ENCODE assay signal across 15 cellular contexts in the genomic region with DNA sequence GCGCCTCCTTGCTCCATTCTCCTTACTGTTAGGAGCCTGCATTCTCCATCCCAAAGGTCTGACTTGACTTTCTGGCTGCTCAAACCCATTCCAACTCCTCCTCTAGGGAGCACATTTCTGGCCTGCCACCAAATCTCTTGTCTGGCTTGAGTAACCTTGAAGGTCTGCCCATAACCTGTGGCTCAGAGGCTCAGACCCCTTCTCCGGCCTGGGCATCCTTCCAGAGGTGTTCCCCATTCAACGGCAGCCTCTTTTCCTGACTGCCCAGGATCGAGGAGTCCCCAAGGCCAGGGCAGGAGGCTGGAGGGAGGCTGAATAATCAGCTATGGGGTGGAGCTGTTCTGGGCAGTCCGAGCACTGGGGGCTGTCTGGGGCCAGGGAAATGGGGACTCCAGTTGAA. TPM values are rescaled to one million over a fixed set of nuclear protein-coding genes. Genes with fewer than 3 reads are reported as not detected.
A peak's percentile ranks its signal among the peaks of the same experiment; 100 is the strongest.
DNase-seq lines count a peak whose midpoint lies in the region; ATAC-seq and TF ChIP-seq lines count a peak whose summit lies in the region.
"Had no signal": no experiment of that assay in that cellular context is flagged by ENCODE, and none has a peak within 500 bp of the region (broad histone marks: within the 10 kb centered on the region; RNA-seq: fewer than 3 reads in every experiment).

No MANE protein-coding gene starts in this region.

- no peak for ATAC-seq in activated naive CD4-positive, alpha-beta T cell treated with anti-CD3 and anti-CD28 coated beads, Interleukin-2, amount 50 U/mL, for 72 hours
- ATAC-seq in activated B cell treated with CpG ODN at 0.5 μM for 24 hours (ENCODE audit: low read depth), result no peak
- ATAC-seq in memory B cell (ENCODE audit: low read depth), result no peak
- ATAC-seq in GM21390 (IDR thresholded peaks at IDR 0.05; ENCODE audit: unreplicated experiment), result no peak
- ATAC-seq: left lung had no signal

- no peaks in the 10 kb centered on the region for H3K27me3 Mint-ChIP-seq in activated naive CD4-positive, alpha-beta T cell treated with anti-CD3 and anti-CD28 coated beads, Interleukin-2, amount 10 ng/mL, durations not matched to agents 7 days and 5 days
- H3K27me3 Mint-ChIP-seq in activated B cell treated with CpG ODN at 0.5 μM for 24 hours (no peaks in the 10 kb centered on the region), memory B cell (no peaks in the 10 kb centered on the region)

- POLR2A ChIA-PET in activated B cell treated with CpG ODN at 0.5 μM for 24 hours (lab: Charles Lee), result interaction anchor here (1.3 to 17.5 kb wide), 4 partner anchors 13 to 40 kb away, joined by 5 to 693 read pairs (median 12); partner anchors contain the start of genes POLD4, PTPRCAP and RPS6KB2

- H3K27ac Mint-ChIP-seq in activated naive CD4-positive, alpha-beta T cell treated with anti-CD3 and anti-CD28 coated beads, Interleukin-2, amount 10 ng/mL, durations not matched to agents 7 days and 5 days, result no peak overlapping the region
- H3K27ac Mint-ChIP-seq in activated naive CD4-positive, alpha-beta T cell treated with anti-CD3 and anti-CD28 coated beads, Interleukin-2, amount 50 U/mL, for 72 hours, result no peak overlapping the region
- no peak overlapping the region for H3K27ac Mint-ChIP-seq in activated B cell treated with CpG ODN at 0.5 μM for 24 hours
- H3K27ac Mint-ChIP-seq in memory B cell, result peak overlapping the region; percentile 17

- CTCF ChIA-PET in activated naive CD4-positive, alpha-beta T cell treated with anti-CD3 and anti-CD28 coated beads, Interleukin-2, amount 10 ng/mL, durations not matched to agents 7 days and 5 days (lab: Charles Lee), result interaction anchor here (0.9 to 1.2 kb wide), 2 partner anchors 29 to 74 kb away, joined by 3 read pairs; no protein-coding TSS in a partner anchor
- CTCF ChIA-PET in activated B cell treated with CpG ODN at 0.5 μM for 24 hours (lab: Charles Lee), result no interaction called here

- peaks cover 18 to 19% of the 10 kb centered on the region in 2 donors for H3K36me3 ChIP-seq in thyroid gland
- H3K36me3 ChIP-seq in Peyer's patch, result peaks cover 0 to 47% (median 0%) of the 10 kb centered on the region in 3 donors

- no peak for TF ChIP-seq CTCF in activated B cell treated with CpG ODN at 0.5 μM for 24 hours (IDR thresholded peaks at IDR 0.05)
- TF ChIP-seq CTCF in thyroid gland (IDR thresholded peaks at IDR 0.05), result no peak
- TF ChIP-seq CTCF in Peyer's patch (IDR thresholded peaks at IDR 0.05), result no peak

- 48 to 51% methylated on average over 5 of the region's 5 CpGs for WGBS in thyroid gland, 2 donors

- TF ChIP-seq POLR2A in thyroid gland (IDR thresholded peaks at IDR 0.05) (no peak), Peyer's patch (IDR thresholded peaks at IDR 0.05) (no peak)

- H3K36me3 Mint-ChIP-seq in activated naive CD4-positive, alpha-beta T cell treated with anti-CD3 and anti-CD28 coated beads, Interleukin-2, amount 10 ng/mL, durations not matched to agents 7 days and 5 days, result peaks cover 40% of the 10 kb centered on the region
- H3K36me3 Mint-ChIP-seq in activated naive CD4-positive, alpha-beta T cell treated with anti-CD3 and anti-CD28 coated beads, Interleukin-2, amount 50 U/mL, for 72 hours, result peaks cover 9 to 16% of the 10 kb centered on the region in 2 donors
- peaks cover 32% of the 10 kb centered on the region for H3K36me3 Mint-ChIP-seq in activated B cell treated with CpG ODN at 0.5 μM for 24 hours (ENCODE audit: low read depth)
- peaks cover 6% of the 10 kb centered on the region for H3K36me3 Mint-ChIP-seq in memory B cell

- peak overlapping the region; percentile 38 for H3K4me3 Mint-ChIP-seq in activated naive CD4-positive, alpha-beta T cell treated with anti-CD3 and anti-CD28 coated beads, Interleukin-2, amount 10 ng/mL, durations not matched to agents 7 days and 5 days
- H3K4me3 Mint-ChIP-seq in activated B cell treated with CpG ODN at 0.5 μM for 24 hours (peak overlapping the region; percentile 44), memory B cell (peak overlapping the region; percentile 70)

- intact Hi-C loops in activated B cell treated with CpG ODN at 0.5 μM for 24 hours (cut with micrococcal nuclease) (no loop called here), thyroid gland (cut with DNase I) (loop anchor here (5.0 to 10.0 kb wide), 2 partner anchors 71 to 113 kb away; partner anchors contain the start of genes CDK2AP2, PITPNM1 and TMEM134)

- no peaks in the 10 kb centered on the region for H3K9me3 Mint-ChIP-seq in activated naive CD4-positive, alpha-beta T cell treated with anti-CD3 and anti-CD28 coated beads, Interleukin-2, amount 10 ng/mL, durations not matched to agents 7 days and 5 days
- no peaks in the 10 kb centered on the region for H3K9me3 Mint-ChIP-seq in activated naive CD4-positive, alpha-beta T cell treated with anti-CD3 and anti-CD28 coated beads, Interleukin-2, amount 50 U/mL, for 72 hours
- H3K9me3 Mint-ChIP-seq in activated B cell treated with CpG ODN at 0.5 μM for 24 hours (no peaks in the 10 kb centered on the region), memory B cell (no peaks in the 10 kb centered on the region)

- no peaks in the 10 kb centered on the region for H3K9me3 ChIP-seq in thyroid gland
- no peaks in the 10 kb centered on the region for H3K9me3 ChIP-seq in Peyer's patch
- H3K9me3 ChIP-seq: left lung had no signal

- H3K4me3 ChIP-seq in thyroid gland (replicated peaks in 1 of 3) (no peak overlapping the region), Peyer's patch (no peak overlapping the region)
- H3K4me3 ChIP-seq: left lung had no signal

- no peak for DNase-seq in activated naive CD4-positive, alpha-beta T cell treated with anti-CD3 and anti-CD28 coated beads, Interleukin-2, amount 10 ng/mL, durations not matched to agents 7 days and 5 days
- DNase-seq in activated naive CD4-positive, alpha-beta T cell treated with anti-CD3 and anti-CD28 coated beads, Interleukin-2, amount 50 U/mL, for 72 hours (ENCODE audit: low spot score in 2 of 2), result no peak
- DNase-seq in activated B cell treated with CpG ODN at 0.5 μM for 24 hours (no peak), memory B cell (ENCODE audit: low spot score in 2 of 2) (no peak), thyroid gland (peak; percentile 48 to 64), DMS79 (lab: John Stamatoyannopoulos, UW) (no peak), Peyer's patch (no peak)
- DNase-seq: caudate nucleus, NCI-H345, SHP77, T-helper 9 cell had no signal

- H3K27ac ChIP-seq in thyroid gland, result no peak overlapping the region
- H3K27ac ChIP-seq in Peyer's patch, result no peak overlapping the region
- H3K27ac ChIP-seq: left lung had no signal

- no peaks in the 10 kb centered on the region for H3K27me3 ChIP-seq in thyroid gland
- no peaks in the 10 kb centered on the region for H3K27me3 ChIP-seq in Peyer's patch
- H3K27me3 ChIP-seq: left lung had no signal

- H3K4me1 ChIP-seq in thyroid gland, result peaks cover 4 to 20% of the 10 kb centered on the region in 2 donors
- H3K4me1 ChIP-seq in Peyer's patch, result peaks cover 0 to 44% (median 8%) of the 10 kb centered on the region in 4 donors

- peaks cover 65% of the 10 kb centered on the region for H3K4me1 Mint-ChIP-seq in activated naive CD4-positive, alpha-beta T cell treated with anti-CD3 and anti-CD28 coated beads, Interleukin-2, amount 10 ng/mL, durations not matched to agents 7 days and 5 days
- H3K4me1 Mint-ChIP-seq in activated B cell treated with CpG ODN at 0.5 μM for 24 hours (peaks cover 54% of the 10 kb centered on the region), memory B cell (peaks cover 41% of the 10 kb centered on the region)

RNA-seq across cellular contexts. Expression of gene RAD9A, which starts 2.2 kb away (rescaled TPM):
- 10 to 100 TPM; 35.6 to 53.7 TPM for total RNA-seq in activated naive CD4-positive, alpha-beta T cell treated with anti-CD3 and anti-CD28 coated beads, Interleukin-2, amount 50 U/mL, for 72 hours
- total RNA-seq in activated B cell treated with CpG ODN at 0.5 μM for 24 hours (30.4 and 35.2 TPM in 2 replicates), thyroid gland (10 to 100 TPM; 22.7 to 38.0 (median 31.0) TPM), Peyer's patch (10 to 100 TPM; 37.0 to 73.4 (median 61.6) TPM)

RNA-seq across cellular contexts. Expression of gene PPP1CA, which starts 7.7 kb away (rescaled TPM):
- total RNA-seq in activated naive CD4-positive, alpha-beta T cell treated with anti-CD3 and anti-CD28 coated beads, Interleukin-2, amount 50 U/mL, for 72 hours, result 100 to 1,000 TPM; 238 to 253 TPM
- total RNA-seq in activated B cell treated with CpG ODN at 0.5 μM for 24 hours (349 and 354 TPM in 2 replicates), thyroid gland (100 to 1,000 TPM; 164 to 216 (median 191) TPM), Peyer's patch (100 to 1,000 TPM; 156 to 213 (median 177) TPM)

RNA-seq across cellular contexts. Expression of gene TBC1D10C, which starts 9.9 kb away (rescaled TPM):
- total RNA-seq in activated naive CD4-positive, alpha-beta T cell treated with anti-CD3 and anti-CD28 coated beads, Interleukin-2, amount 50 U/mL, for 72 hours, result 100 to 1,000 TPM; 135 to 155 TPM
- total RNA-seq in activated B cell treated with CpG ODN at 0.5 μM for 24 hours (158 and 163 TPM in 2 replicates), thyroid gland (10 to 100 TPM in 2 of 4 donors, 1 to 10 TPM in 2; 8.8 to 16.0 (median 11.6) TPM), Peyer's patch (10 to 100 TPM in 2 of 4 donors, 1 to 10 TPM in 2; 5.6 to 53.6 (median 9.3) TPM)
- total RNA-seq: fibroblast of villous mesenchyme, pulmonary artery endothelial cell had no signal

RNA-seq across cellular contexts. Expression of gene CLCF1, which starts 20.6 kb away (rescaled TPM):
- total RNA-seq in activated naive CD4-positive, alpha-beta T cell treated with anti-CD3 and anti-CD28 coated beads, Interleukin-2, amount 50 U/mL, for 72 hours, result under 1 TPM in 1 of 2 donors, not detected in 1; 0.89 TPM
- total RNA-seq in activated B cell treated with CpG ODN at 0.5 μM for 24 hours, result 28.2 and 30.7 TPM in 2 replicates
- 1 to 10 TPM; 4.3 to 9.4 (median 6.9) TPM for total RNA-seq in thyroid gland
- 10 to 100 TPM in 2 of 4 donors, 1 to 10 TPM in 2; 1.2 to 14.9 (median 7.5) TPM for total RNA-seq in Peyer's patch

RNA-seq across cellular contexts. Expression of gene CARNS1, which starts 21.5 kb away (rescaled TPM):
- 1 to 10 TPM; 1.4 to 4.5 TPM for total RNA-seq in activated naive CD4-positive, alpha-beta T cell treated with anti-CD3 and anti-CD28 coated beads, Interleukin-2, amount 50 U/mL, for 72 hours
- total RNA-seq in activated B cell treated with CpG ODN at 0.5 μM for 24 hours, result 5.7 and 6.3 TPM in 2 replicates
- 1 to 10 TPM; 3.8 to 9.8 (median 5.9) TPM for total RNA-seq in thyroid gland
- 1 to 10 TPM in 1 of 4 donors, under 1 TPM in 2, not detected in 1; 0.54 to 1.2 (median 0.83) TPM for total RNA-seq in Peyer's patch
- total RNA-seq: fibroblast of villous mesenchyme had no signal

Comparison
In these comparisons a context has a peak if more than half of its experiments do, and no peak if none do; other contexts are left out.
1. DNase-seq: peak in thyroid gland (2 of 2); none in activated naive CD4-positive, alpha-beta T cell treated with anti-CD3 and anti-CD28 coated beads, Interleukin-2, amount 10 ng/mL, durations not matched to agents 7 days and 5 days (single experiment), activated naive CD4-positive, alpha-beta T cell treated with anti-CD3 and anti-CD28 coated beads, Interleukin-2, amount 50 U/mL, for 72 hours (0 of 2), activated B cell treated with CpG ODN at 0.5 μM for 24 hours (single experiment), memory B cell (0 of 2), DMS79 (single experiment) and Peyer's patch (0 of 3).
2. Peak in every context shown above with its lines, with median percentiles within 50 percentile points of each other: H3K4me3 Mint-ChIP-seq.